ENCODE assay signal across 9 cellular contexts in genomic region chrY:19503092-19503449, GRCh38.
DNase-seq lines count a peak whose midpoint lies in the region; ATAC-seq, FAIRE-seq and TF ChIP-seq lines count a peak whose summit lies in the region.
"Had no signal": no experiment of that assay in that cellular context is flagged by ENCODE, and none has a peak within 500 bp of the region (broad histone marks: within the 10 kb centered on the region; RNA-seq: fewer than 3 reads in every experiment).

No MANE protein-coding gene starts in this region.

- H3K79me2 ChIP-seq in parathyroid adenoma: no peaks in the 10 kb centered on the region

- peak in 3 of 5 donors; percentile 7 to 53 (median 13) for DNase-seq in CD8-positive, alpha-beta memory T cell
- DNase-seq in T-helper 2 cell treated with Interferon-gamma antibody and Interleukin-4, amounts not matched to agents 5 μg/mL and 100 μg/mL, for 36 hours (ENCODE audit: low spot score): no peak
- peak; percentile 24 for DNase-seq in activated naive CD8-positive, alpha-beta T cell treated with anti-CD3 and anti-CD28 coated beads, Interleukin-2, amount 50 U/mL, for 24 hours
- DNase-seq in GM12891 (ENCODE audit: insufficient read length, low spot score) (no peak), NCI-H187 (lab: John Stamatoyannopoulos, UW) (no peak), left ventricle myocardium inferior (no peak), NCI-H2227 treated with DMSO at 0.1 percent for 48 hours (lab: John Stamatoyannopoulos, UW) (no peak)
- DNase-seq: NCI-H2081 treated with DMSO at 0.1 percent for 48 hours had no signal

- peak overlapping the region in 2 of 7 donors; percentile 92 to 99 for H3K4me3 Mint-ChIP-seq in CD8-positive, alpha-beta memory T cell
- peak overlapping the region; percentile 92 for H3K4me3 Mint-ChIP-seq in T-helper 2 cell treated with Interferon-gamma antibody and Interleukin-4, amounts not matched to agents 5 μg/mL and 100 μg/mL, for 36 hours
- peak overlapping the region; percentile 83 for H3K4me3 Mint-ChIP-seq in activated naive CD8-positive, alpha-beta T cell treated with anti-CD3 and anti-CD28 coated beads, Interleukin-2, amount 50 U/mL, for 24 hours

- TF ChIP-seq POLR2A in GM12891 (IDR thresholded peaks at IDR 0.05; ENCODE audit: low read depth, low read length): no peak

- TF ChIP-seq CTCF in parathyroid adenoma (IDR thresholded peaks at IDR 0.05): no peak
- TF ChIP-seq CTCF in left ventricle myocardium inferior (IDR thresholded peaks at IDR 0.05; ENCODE audit: borderline replicate concordance): no peak

- intact Hi-C loops in left ventricle myocardium inferior (cut with micrococcal nuclease): no loop called here

- H3K9me3 Mint-ChIP-seq in CD8-positive, alpha-beta memory T cell: no peaks in the 10 kb centered on the region
- H3K9me3 Mint-ChIP-seq in T-helper 2 cell treated with Interferon-gamma antibody and Interleukin-4, amounts not matched to agents 5 μg/mL and 100 μg/mL, for 36 hours: no peaks in the 10 kb centered on the region
- no peaks in the 10 kb centered on the region for H3K9me3 Mint-ChIP-seq in activated naive CD8-positive, alpha-beta T cell treated with anti-CD3 and anti-CD28 coated beads, Interleukin-2, amount 50 U/mL, for 24 hours

- H3K27ac Mint-ChIP-seq in CD8-positive, alpha-beta memory T cell: peak overlapping the region in 2 of 8 donors; percentile 91 to 95
- peak overlapping the region; percentile 96 for H3K27ac Mint-ChIP-seq in T-helper 2 cell treated with Interferon-gamma antibody and Interleukin-4, amounts not matched to agents 5 μg/mL and 100 μg/mL, for 36 hours
- H3K27ac Mint-ChIP-seq in activated naive CD8-positive, alpha-beta T cell treated with anti-CD3 and anti-CD28 coated beads, Interleukin-2, amount 50 U/mL, for 24 hours: peak overlapping the region; percentile 86

- peak overlapping the region; percentile 73 for H3K4me3 ChIP-seq in CD8-positive, alpha-beta memory T cell (ENCODE audit: low read length)
- H3K4me3 ChIP-seq in parathyroid adenoma (ENCODE audit: low read depth, low read length): no peak overlapping the region
- H3K4me3 ChIP-seq in left ventricle myocardium inferior: no peak overlapping the region

- CTCF ChIA-PET in CD8-positive, alpha-beta memory T cell (lab: Charles Lee): interaction anchor here (0.9 to 3.2 kb wide), 7 partner anchors 14 to 73 kb away, joined by 3 to 27 read pairs (median 4); no protein-coding TSS in a partner anchor

- FAIRE-seq in GM12891 (lab: Jason Lieb, UNC): no peak

- POLR2A ChIA-PET in CD8-positive, alpha-beta memory T cell (lab: Charles Lee): interaction anchor here (0.8 to 1.8 kb wide), 2 partner anchors 9 to 64 kb away, joined by 3 to 14 read pairs; no protein-coding TSS in a partner anchor

- H3K27me3 Mint-ChIP-seq in CD8-positive, alpha-beta memory T cell: no peaks in the 10 kb centered on the region
- peaks cover 8% of the 10 kb centered on the region for H3K27me3 Mint-ChIP-seq in T-helper 2 cell treated with Interferon-gamma antibody and Interleukin-4, amounts not matched to agents 5 μg/mL and 100 μg/mL, for 36 hours (ENCODE audit: low read depth)
- H3K27me3 Mint-ChIP-seq in activated naive CD8-positive, alpha-beta T cell treated with anti-CD3 and anti-CD28 coated beads, Interleukin-2, amount 50 U/mL, for 24 hours: no peaks in the 10 kb centered on the region

- H3K4me1 ChIP-seq in CD8-positive, alpha-beta memory T cell (ENCODE audit: insufficient read depth, low read length): peaks cover 22% of the 10 kb centered on the region
- no peaks in the 10 kb centered on the region for H3K4me1 ChIP-seq in parathyroid adenoma
- no peaks in the 10 kb centered on the region for H3K4me1 ChIP-seq in left ventricle myocardium inferior

- H3K4me2 ChIP-seq in parathyroid adenoma (ENCODE audit: low read length): peak overlapping the region; percentile 69

- H3K9ac ChIP-seq in parathyroid adenoma: no peak overlapping the region

- H3K27ac ChIP-seq in CD8-positive, alpha-beta memory T cell (ENCODE audit: low read depth, low read length): peak overlapping the region; percentile 47
- H3K27ac ChIP-seq in parathyroid adenoma (no peak overlapping the region), left ventricle myocardium inferior (replicated peaks) (no peak overlapping the region)

- ATAC-seq in activated naive CD8-positive, alpha-beta T cell treated with anti-CD3 and anti-CD28 coated beads, Interleukin-2, amount 50 U/mL, for 24 hours: peak; percentile 54

- H3K36me3 Mint-ChIP-seq in CD8-positive, alpha-beta memory T cell: peaks cover 0 to 8% (median 0%) of the 10 kb centered on the region in 3 donors
- peaks cover 2% of the 10 kb centered on the region for H3K36me3 Mint-ChIP-seq in T-helper 2 cell treated with Interferon-gamma antibody and Interleukin-4, amounts not matched to agents 5 μg/mL and 100 μg/mL, for 36 hours (ENCODE audit: low read depth)
- no peaks in the 10 kb centered on the region for H3K36me3 Mint-ChIP-seq in activated naive CD8-positive, alpha-beta T cell treated with anti-CD3 and anti-CD28 coated beads, Interleukin-2, amount 50 U/mL, for 24 hours (ENCODE audit: low read depth)

- H2AFZ ChIP-seq in parathyroid adenoma: no peak overlapping the region

- peaks cover 0 to 42% (median 0%) of the 10 kb centered on the region in 3 donors for H3K4me1 Mint-ChIP-seq in CD8-positive, alpha-beta memory T cell
- H3K4me1 Mint-ChIP-seq in T-helper 2 cell treated with Interferon-gamma antibody and Interleukin-4, amounts not matched to agents 5 μg/mL and 100 μg/mL, for 36 hours (ENCODE audit: low read depth): peaks cover 34% of the 10 kb centered on the region
- peaks cover 34% of the 10 kb centered on the region for H3K4me1 Mint-ChIP-seq in activated naive CD8-positive, alpha-beta T cell treated with anti-CD3 and anti-CD28 coated beads, Interleukin-2, amount 50 U/mL, for 24 hours

- no peaks in the 10 kb centered on the region for H3K27me3 ChIP-seq in CD8-positive, alpha-beta memory T cell (ENCODE audit: insufficient read depth, low read length, poor library complexity, severe bottlenecking)
- H3K27me3 ChIP-seq in parathyroid adenoma (ENCODE audit: control insufficient read depth, insufficient read depth, low read length) (no peaks in the 10 kb centered on the region), left ventricle myocardium inferior (ENCODE audit: low read depth) (peaks cover 30% of the 10 kb centered on the region)

- H3K9me3 ChIP-seq in CD8-positive, alpha-beta memory T cell (ENCODE audit: low read length): no peaks in the 10 kb centered on the region
- H3K9me3 ChIP-seq in parathyroid adenoma (ENCODE audit: control insufficient read depth, low read length): no peaks in the 10 kb centered on the region
- no peaks in the 10 kb centered on the region for H3K9me3 ChIP-seq in left ventricle myocardium inferior (replicated peaks)

- H3K36me3 ChIP-seq in CD8-positive, alpha-beta memory T cell (ENCODE audit: insufficient read depth, low read length): no peaks in the 10 kb centered on the region
- H3K36me3 ChIP-seq in parathyroid adenoma (ENCODE audit: control insufficient read depth, insufficient read depth, low read length): no peaks in the 10 kb centered on the region
- no peaks in the 10 kb centered on the region for H3K36me3 ChIP-seq in left ventricle myocardium inferior

TF ChIP-seq in GM12891, 5 proteins besides CTCF, POLR2A, EP300 and RAD21:
- TF ChIP-seq SPI1 (IDR thresholded peaks at IDR 0.05; ENCODE audit: low read depth, low read length): no peak
- no peak for TF ChIP-seq PAX5 (IDR thresholded peaks at IDR 0.05; ENCODE audit: insufficient read depth, low read length, severe bottlenecking)
- no peak for TF ChIP-seq POU2F2 (IDR thresholded peaks at IDR 0.05; ENCODE audit: low read depth, low read length)
- TF ChIP-seq POLR2AphosphoS5 (IDR thresholded peaks at IDR 0.05; ENCODE audit: low read depth, low read length): no peak
- TF ChIP-seq TAF1 (IDR thresholded peaks at IDR 0.05; ENCODE audit: low read depth, low read length): no peak

Comparison
In these comparisons a context has a peak if more than half of its experiments do, and no peak if none do; other contexts are left out.
1. DNase-seq: peak in CD8-positive, alpha-beta memory T cell (3 of 5) and activated naive CD8-positive, alpha-beta T cell treated with anti-CD3 and anti-CD28 coated beads, Interleukin-2, amount 50 U/mL, for 24 hours (single experiment); none in T-helper 2 cell treated with Interferon-gamma antibody and Interleukin-4, amounts not matched to agents 5 μg/mL and 100 μg/mL, for 36 hours (single experiment), GM12891 (single experiment), NCI-H187 (0 of 2), left ventricle myocardium inferior (single experiment) and NCI-H2227 treated with DMSO at 0.1 percent for 48 hours (single experiment).